22 cellular contexts compared by ENCODE assay signal in genomic region chr2:129775941-129776653, GRCh38.
"Had no signal": no experiment of that assay in that cellular context is flagged by ENCODE, and none has a peak within 500 bp of the region (broad histone marks: within the 10 kb centered on the region; RNA-seq: fewer than 3 reads in every experiment).

No MANE protein-coding gene starts in this region.

- H3K4me3 ChIP-seq: hepatocyte, spleen, tibial nerve had no signal

- H3K27ac ChIP-seq: brain microvascular endothelial cell, hepatocyte, spleen, tibial nerve had no signal

- H3K9me3 Mint-ChIP-seq: activated CD4-positive, alpha-beta T cell treated with anti-CD3 and anti-CD28 coated beads, Interleukin-2, amount 10 ng/mL, durations not matched to agents 7 days and 5 days; activated naive CD4-positive, alpha-beta T cell treated with anti-CD3 and anti-CD28 coated beads, Interleukin-2, amount 10 ng/mL, durations not matched to agents 7 days and 5 days had no signal

- ATAC-seq: activated CD8-positive, alpha-beta T cell treated with anti-CD3 and anti-CD28 coated beads, Interleukin-2, amount 10 ng/mL, durations not matched to agents 7 days and 5 days; left cardiac atrium; left ventricle myocardium superior; naive thymus-derived CD4-positive, alpha-beta T cell; right cardiac atrium; SK-N-SH treated with all-trans-retinoic acid at 6 μM for 48 hours; WTC11 had no signal

- H3K27ac Mint-ChIP-seq: activated CD4-positive, alpha-beta T cell treated with anti-CD3 and anti-CD28 coated beads, Interleukin-2, amount 10 ng/mL, durations not matched to agents 7 days and 5 days; activated CD8-positive, alpha-beta T cell treated with anti-CD3 and anti-CD28 coated beads, Interleukin-2, amount 10 ng/mL, durations not matched to agents 7 days and 5 days; activated naive CD4-positive, alpha-beta T cell treated with anti-CD3 and anti-CD28 coated beads, Interleukin-2, amount 10 ng/mL, durations not matched to agents 7 days and 5 days; activated naive CD8-positive, alpha-beta T cell treated with anti-CD3 and anti-CD28 coated beads, Interleukin-2, amount 10 ng/mL, durations not matched to agents 7 days and 5 days; dendritic cell treated with granulocyte-macrophage colony-stimulating factor and Interleukin-4, amounts not matched to agents 40 ng/mL and 50 ng/mL, for 4 days; naive thymus-derived CD4-positive, alpha-beta T cell; WTC11 had no signal

- H3K36me3 ChIP-seq: brain microvascular endothelial cell, spleen, tibial nerve had no signal

- DNase-seq: activated CD4-positive, alpha-beta T cell treated with anti-CD3 and anti-CD28 coated beads for 1 hour; activated CD4-positive, alpha-beta T cell treated with anti-CD3 and anti-CD28 coated beads, Interleukin-2, amount 10 ng/mL, durations not matched to agents 7 days and 5 days; activated CD8-positive, alpha-beta T cell treated with anti-CD3 and anti-CD28 coated beads, Interleukin-2, amount 10 ng/mL, durations not matched to agents 7 days and 5 days; activated gamma-delta T cell; activated naive CD4-positive, alpha-beta T cell treated with anti-CD3 and anti-CD28 coated beads, Interleukin-2, amount 10 ng/mL, durations not matched to agents 7 days and 5 days; activated naive CD8-positive, alpha-beta T cell treated with anti-CD3 and anti-CD28 coated beads, Interleukin-2, amount 10 ng/mL, durations not matched to agents 7 days and 5 days; amniotic stem cell; brain microvascular endothelial cell; central memory CD4-positive, alpha-beta T cell; effector CD4-positive, alpha-beta T cell; left cardiac atrium; left ventricle myocardium superior; naive thymus-derived CD4-positive, alpha-beta T cell; right cardiac atrium; spleen; stimulated activated naive CD4-positive, alpha-beta T cell treated with Interleukin-2 at 50 U/mL for 16 hours; T-helper 2 cell had no signal

- H3K4me3 Mint-ChIP-seq: activated CD4-positive, alpha-beta T cell treated with anti-CD3 and anti-CD28 coated beads, Interleukin-2, amount 10 ng/mL, durations not matched to agents 7 days and 5 days; activated CD8-positive, alpha-beta T cell treated with anti-CD3 and anti-CD28 coated beads, Interleukin-2, amount 10 ng/mL, durations not matched to agents 7 days and 5 days; activated naive CD4-positive, alpha-beta T cell treated with anti-CD3 and anti-CD28 coated beads, Interleukin-2, amount 10 ng/mL, durations not matched to agents 7 days and 5 days; activated naive CD8-positive, alpha-beta T cell treated with anti-CD3 and anti-CD28 coated beads, Interleukin-2, amount 10 ng/mL, durations not matched to agents 7 days and 5 days; dendritic cell treated with granulocyte-macrophage colony-stimulating factor and Interleukin-4, amounts not matched to agents 40 ng/mL and 50 ng/mL, for 4 days; naive thymus-derived CD4-positive, alpha-beta T cell; WTC11 had no signal

- H3K36me3 Mint-ChIP-seq: activated naive CD4-positive, alpha-beta T cell treated with anti-CD3 and anti-CD28 coated beads, Interleukin-2, amount 10 ng/mL, durations not matched to agents 7 days and 5 days; activated naive CD8-positive, alpha-beta T cell treated with anti-CD3 and anti-CD28 coated beads, Interleukin-2, amount 10 ng/mL, durations not matched to agents 7 days and 5 days had no signal

- H3K9me3 ChIP-seq: tibial nerve had no signal

- H3K27me3 ChIP-seq: brain microvascular endothelial cell, hepatocyte, tibial nerve had no signal

- H3K4me1 Mint-ChIP-seq: activated CD4-positive, alpha-beta T cell treated with anti-CD3 and anti-CD28 coated beads, Interleukin-2, amount 10 ng/mL, durations not matched to agents 7 days and 5 days; activated naive CD4-positive, alpha-beta T cell treated with anti-CD3 and anti-CD28 coated beads, Interleukin-2, amount 10 ng/mL, durations not matched to agents 7 days and 5 days; activated naive CD8-positive, alpha-beta T cell treated with anti-CD3 and anti-CD28 coated beads, Interleukin-2, amount 10 ng/mL, durations not matched to agents 7 days and 5 days; naive thymus-derived CD4-positive, alpha-beta T cell had no signal

- H3K4me1 ChIP-seq: spleen, tibial nerve had no signal
